ENCODE assay signal across 11 cellular contexts in genomic region chr17:79931517-79932309, GRCh38.
A peak's percentile ranks its signal among the peaks of the same experiment; 100 is the strongest.
DNase-seq lines count a peak whose midpoint lies in the region; ATAC-seq and TF ChIP-seq lines count a peak whose summit lies in the region.
"Had no signal": no experiment of that assay in that cellular context is flagged by ENCODE, and none has a peak within 500 bp of the region (broad histone marks: within the 10 kb centered on the region; RNA-seq: fewer than 3 reads in every experiment).

No MANE protein-coding gene starts in this region.

- H3K4me1 ChIP-seq in neural progenitor cell (peaks cover 16% of the 10 kb centered on the region), osteoblast (ENCODE audit: insufficient read depth, low read length) (peaks cover 8% of the 10 kb centered on the region)

- ATAC-seq in GM21381 (IDR thresholded peaks at IDR 0.05; ENCODE audit: unreplicated experiment), result no peak
- no peak for ATAC-seq in GM18858 (IDR thresholded peaks at IDR 0.05; ENCODE audit: unreplicated experiment)

- peak overlapping the region; percentile 72 for H3K4me3 Mint-ChIP-seq in neural progenitor cell
- H3K4me3 Mint-ChIP-seq: HFFc6 had no signal

- H3K27ac ChIP-seq in neural progenitor cell (no peak overlapping the region), osteoblast (ENCODE audit: low read depth, low read length) (no peak overlapping the region)

- H3K9me3 Mint-ChIP-seq in neural progenitor cell, result no peaks in the 10 kb centered on the region
- H3K9me3 Mint-ChIP-seq: HFFc6 had no signal

- DNase-seq in GM12865 (ENCODE audit: low read depth) (peak; percentile 56), M059J (ENCODE audit: low read depth) (peak; percentile 49), epithelial cell of esophagus (ENCODE audit: low read depth) (peak; percentile 44), neural progenitor cell (ENCODE audit: low spot score) (no peak), osteoblast (ENCODE audit: insufficient read length, low spot score, missing footprints) (no peak)
- DNase-seq: HFFc6; NCI-H1048; stimulated activated CD4-positive, alpha-beta T cell treated with anti-CD3 and anti-CD28 coated beads, Interleukin-12 subunit alpha, Interleukin-12 subunit beta, amount 100 ng/mL, for 4 hours; stimulated activated naive CD4-positive, alpha-beta T cell had no signal

- H3K27me3 Mint-ChIP-seq in neural progenitor cell (ENCODE audit: insufficient read depth, low read depth), result peaks cover 18% of the 10 kb centered on the region

- H3K36me3 ChIP-seq in neural progenitor cell, result no peaks in the 10 kb centered on the region
- H3K36me3 ChIP-seq in osteoblast (ENCODE audit: insufficient read depth, low read length), result no peaks in the 10 kb centered on the region

- H3K4me3 ChIP-seq in GM12865 (ENCODE audit: low read depth, low read length) (no peak overlapping the region), epithelial cell of esophagus (ENCODE audit: low read length) (no peak overlapping the region), neural progenitor cell (no peak overlapping the region), osteoblast (ENCODE audit: insufficient read depth, low read length) (no peak overlapping the region)

- H3K9me3 ChIP-seq in neural progenitor cell (ENCODE audit: low read depth) (no peaks in the 10 kb centered on the region), osteoblast (ENCODE audit: low read depth, low read length) (no peaks in the 10 kb centered on the region)

- H3K9ac ChIP-seq in neural progenitor cell, result no peak overlapping the region

- peaks cover 33% of the 10 kb centered on the region for H3K4me1 Mint-ChIP-seq in neural progenitor cell

- H4K20me1 ChIP-seq in neural progenitor cell (ENCODE audit: low read depth), result peaks cover 6% of the 10 kb centered on the region
- H4K20me1 ChIP-seq in osteoblast (ENCODE audit: insufficient read depth, low read length), result no peaks in the 10 kb centered on the region

- no peak overlapping the region for H2AFZ ChIP-seq in neural progenitor cell (replicated peaks)
- no peak overlapping the region for H2AFZ ChIP-seq in osteoblast (ENCODE audit: low read length)

- H3K4me2 ChIP-seq in neural progenitor cell (peak overlapping the region; percentile 96), osteoblast (ENCODE audit: insufficient read depth, low read length) (no peak overlapping the region)

- TF ChIP-seq CTCF in GM12865 (IDR thresholded peaks at IDR 0.05; ENCODE audit: insufficient read depth, low read depth, low read length, missing control alignments), result no peak
- TF ChIP-seq CTCF in epithelial cell of esophagus (IDR thresholded peaks at IDR 0.05; ENCODE audit: insufficient read depth, low read depth, low read length, missing control alignments), result no peak
- TF ChIP-seq CTCF in neural progenitor cell (IDR thresholded peaks at IDR 0.05), result no peak
- TF ChIP-seq CTCF in osteoblast (IDR thresholded peaks at IDR 0.05; ENCODE audit: extremely low read depth, low read depth, low read length), result no peak

- no peaks in the 10 kb centered on the region for H3K79me2 ChIP-seq in neural progenitor cell (ENCODE audit: low read depth)
- H3K79me2 ChIP-seq in osteoblast (ENCODE audit: insufficient read depth, low read length), result no peaks in the 10 kb centered on the region

- peaks cover 34% of the 10 kb centered on the region for H3F3A ChIP-seq in neural progenitor cell (ENCODE audit: low read depth)

- H3K27me3 ChIP-seq in neural progenitor cell (peaks cover 60% of the 10 kb centered on the region), osteoblast (ENCODE audit: insufficient read depth, low read length) (peaks cover 40% of the 10 kb centered on the region)

- H3K27ac Mint-ChIP-seq in neural progenitor cell, result no peak overlapping the region
- H3K27ac Mint-ChIP-seq: HFFc6 had no signal

- H3K36me3 Mint-ChIP-seq in neural progenitor cell, result no peaks in the 10 kb centered on the region

Comparison
In these comparisons a context has a peak if more than half of its experiments do, and no peak if none do; other contexts are left out.
1. DNase-seq: peak in GM12865 (single experiment), M059J (single experiment) and epithelial cell of esophagus (single experiment); none in neural progenitor cell (single experiment) and osteoblast (single experiment).